18 cellular contexts compared by ENCODE assay signal in genomic region chr5:81524015-81524414, GRCh38.
DNase-seq lines count a peak whose midpoint lies in the region; ATAC-seq, FAIRE-seq and TF ChIP-seq lines count a peak whose summit lies in the region.
"Had no signal": no experiment of that assay in that cellular context is flagged by ENCODE, and none has a peak within 500 bp of the region (broad histone marks: within the 10 kb centered on the region; RNA-seq: fewer than 3 reads in every experiment).

No MANE protein-coding gene starts in this region.

- H3K27ac ChIP-seq in cardiac muscle cell (peak overlapping the region; percentile 63), heart left ventricle (no peak overlapping the region), ectodermal cell (ENCODE audit: insufficient read depth, low read depth, low read length, poor library complexity, severe bottlenecking) (peak overlapping the region; percentile 51), mesodermal cell (ENCODE audit: low read depth, low read length, severe bottlenecking) (peak overlapping the region; percentile 3), tibial nerve (peak overlapping the region in 1 of 4 donors; percentile 56)

- no peak for ATAC-seq in heart left ventricle
- no peak for ATAC-seq in GM19463 (IDR thresholded peaks at IDR 0.05; ENCODE audit: unreplicated experiment)
- ATAC-seq: GM12878 had no signal

- no peak for FAIRE-seq in RCC 7860 (lab: Jason Lieb, UNC)
- FAIRE-seq: GM12878, H54 had no signal

- peaks cover 11% of the 10 kb centered on the region for H3K4me1 ChIP-seq in cardiac muscle cell (ENCODE audit: low read depth)
- H3K4me1 ChIP-seq in heart left ventricle: peaks cover 0 to 27% (median 6%) of the 10 kb centered on the region in 12 donors
- peaks cover 15% of the 10 kb centered on the region for H3K4me1 ChIP-seq in ectodermal cell (ENCODE audit: control insufficient read depth, insufficient read depth, low read length)
- H3K4me1 ChIP-seq in mesodermal cell (ENCODE audit: control insufficient read depth, insufficient read depth, low read length, poor library complexity, severe bottlenecking): no peaks in the 10 kb centered on the region
- peaks cover 0 to 20% (median 3%) of the 10 kb centered on the region in 4 donors for H3K4me1 ChIP-seq in tibial nerve

- DNase-seq in cardiac muscle cell (ENCODE audit: low read depth in 1 of 2, low spot score in 1 of 2) (peak in 1 of 2 donors; percentile 21), heart left ventricle (no peak), retina (peak; percentile 8), RCC 7860 (ENCODE audit: low spot score) (no peak), tibial nerve (ENCODE audit: low spot score in 2 of 2) (no peak)
- DNase-seq: CD8-positive, alpha-beta memory T cell; COR-L47; DMS 273 treated with DMSO at 0.1 percent for 48 hours; DMS53; DND-41; EL; HCEC 1CT had no signal

- H3K9me3 ChIP-seq in cardiac muscle cell (ENCODE audit: low read depth): no peaks in the 10 kb centered on the region
- no peaks in the 10 kb centered on the region for H3K9me3 ChIP-seq in heart left ventricle
- no peaks in the 10 kb centered on the region for H3K9me3 ChIP-seq in ectodermal cell (ENCODE audit: control insufficient read depth, low read length)
- H3K9me3 ChIP-seq in mesodermal cell (ENCODE audit: control insufficient read depth, low read length): no peaks in the 10 kb centered on the region
- no peaks in the 10 kb centered on the region for H3K9me3 ChIP-seq in tibial nerve
- H3K9me3 ChIP-seq: BLaER1 treated with 17β-estradiol and CSF1 and Interleukin-3, amounts not matched to agents 10 nM and 100 nM had no signal

- TF ChIP-seq CTCF in cardiac muscle cell (IDR thresholded peaks at IDR 0.05; ENCODE audit: low read depth, low read length) (no peak), heart left ventricle (IDR thresholded peaks at IDR 0.05) (no peak), tibial nerve (IDR thresholded peaks at IDR 0.05) (no peak)

- H3K4me3 ChIP-seq in cardiac muscle cell (no peak overlapping the region), heart left ventricle (no peak overlapping the region), ectodermal cell (ENCODE audit: insufficient read depth, low read depth, low read length) (no peak overlapping the region), mesodermal cell (ENCODE audit: extremely low read depth, insufficient read depth, low read length, poor library complexity, severe bottlenecking) (no peak overlapping the region), tibial nerve (no peak overlapping the region)
- H3K4me3 ChIP-seq: BLaER1 treated with 17β-estradiol and CSF1 and Interleukin-3, amounts not matched to agents 10 nM and 100 nM; GM12878 had no signal

- TF ChIP-seq POLR2A in heart left ventricle (IDR thresholded peaks at IDR 0.05) (no peak), tibial nerve (IDR thresholded peaks at IDR 0.05) (no peak)

- H3K27me3 ChIP-seq in cardiac muscle cell (no peaks in the 10 kb centered on the region), heart left ventricle (no peaks in the 10 kb centered on the region), ectodermal cell (ENCODE audit: control insufficient read depth, insufficient read depth, low read length, poor library complexity, severe bottlenecking) (no peaks in the 10 kb centered on the region), tibial nerve (no peaks in the 10 kb centered on the region)
- H3K27me3 ChIP-seq: BLaER1 treated with 17β-estradiol and CSF1 and Interleukin-3, amounts not matched to agents 10 nM and 100 nM had no signal

- TF ChIP-seq EP300 in tibial nerve (IDR thresholded peaks at IDR 0.05): no peak

- H3K36me3 ChIP-seq in cardiac muscle cell (no peaks in the 10 kb centered on the region), heart left ventricle (no peaks in the 10 kb centered on the region), ectodermal cell (ENCODE audit: control insufficient read depth, insufficient read depth, low read length) (no peaks in the 10 kb centered on the region), mesodermal cell (ENCODE audit: control insufficient read depth, insufficient read depth, low read length) (no peaks in the 10 kb centered on the region), tibial nerve (no peaks in the 10 kb centered on the region)

- intact Hi-C loops in heart left ventricle (cut with DNase I): no loop called here

Comparison
In these comparisons a context has a peak if more than half of its experiments do, and no peak if none do; other contexts are left out.
1. H3K27ac ChIP-seq: peak in cardiac muscle cell (single experiment), ectodermal cell (single experiment) and mesodermal cell (single experiment); none in heart left ventricle (0 of 12).